8 cellular contexts compared by ENCODE assay signal in genomic region chr19:55642153-55643002, GRCh38. TPM values are rescaled to one million over a fixed set of nuclear protein-coding genes. Genes with fewer than 3 reads are reported as not detected.
DNase-seq lines count a peak whose midpoint lies in the region; ATAC-seq, FAIRE-seq and TF ChIP-seq lines count a peak whose summit lies in the region.

No MANE protein-coding gene starts in this region.

- intact Hi-C loops in thyroid gland (cut with DNase I), result no loop called here
- intact Hi-C loops in lower leg skin (cut with DNase I; ENCODE audit: low total_unique reads), result loop anchor here (5.0 kb wide), 1 partner anchor 235 kb away; the partner anchor contains the start of gene UBE2S

- FAIRE-seq in bronchial epithelial cell (lab: Jason Lieb, UNC), result no peak

- peaks cover 84% of the 10 kb centered on the region for H3K79me2 ChIP-seq in OCI-LY3 (ENCODE audit: low read length)

- H3K9ac ChIP-seq in OCI-LY3 (ENCODE audit: low read length), result peak overlapping the region; percentile 92

- peaks cover 28% of the 10 kb centered on the region for H3K4me1 ChIP-seq in OCI-LY3 (ENCODE audit: low read length)
- H3K4me1 ChIP-seq in thyroid gland, result peaks cover 32 to 49% of the 10 kb centered on the region in 2 donors

- peak overlapping the region; percentile 84 for H3K4me2 ChIP-seq in OCI-LY3 (ENCODE audit: low read length)

- no peaks in the 10 kb centered on the region for H3K9me3 ChIP-seq in OCI-LY3 (ENCODE audit: insufficient read depth, low read length)
- H3K9me3 ChIP-seq in thyroid gland, result no peaks in the 10 kb centered on the region

- no peak overlapping the region for H2AFZ ChIP-seq in OCI-LY3 (ENCODE audit: low read depth, low read length)

- H3K27ac ChIP-seq in OCI-LY3 (ENCODE audit: low read length) (peak overlapping the region; percentile 84), thyroid gland (peak overlapping the region; percentile 86 to 96 (median 91))

- peak overlapping the region; percentile 86 for H3K4me3 ChIP-seq in OCI-LY3 (ENCODE audit: low read length)
- H3K4me3 ChIP-seq in bronchial epithelial cell (ENCODE audit: low read depth, low read length), result peak overlapping the region; percentile 50
- peak overlapping the region in 1 of 3 donors; percentile 84 for H3K4me3 ChIP-seq in thyroid gland (replicated peaks in 1 of 3)
- H3K4me3 ChIP-seq in lower leg skin (ENCODE audit: low read depth, poor library complexity, severe bottlenecking), result no peak overlapping the region

- H3K36me3 ChIP-seq in OCI-LY3 (replicated peaks; ENCODE audit: low read depth, low read length), result peaks cover 13% of the 10 kb centered on the region
- peaks cover 3% of the 10 kb centered on the region for H3K36me3 ChIP-seq in bronchial epithelial cell (ENCODE audit: control insufficient read depth, insufficient read depth, low read length)
- peaks cover 0 to 5% of the 10 kb centered on the region in 2 donors for H3K36me3 ChIP-seq in thyroid gland

- H3K27me3 ChIP-seq in OCI-LY3 (ENCODE audit: low read depth, low read length), result no peaks in the 10 kb centered on the region
- no peaks in the 10 kb centered on the region for H3K27me3 ChIP-seq in bronchial epithelial cell (ENCODE audit: control insufficient read depth, insufficient read depth, low read length)
- no peaks in the 10 kb centered on the region for H3K27me3 ChIP-seq in thyroid gland

- no peaks in the 10 kb centered on the region for H4K20me1 ChIP-seq in OCI-LY3 (ENCODE audit: insufficient read depth, low read length)

- peak; percentile 5 to 9 for ATAC-seq in activated CD4-positive, CD25-positive, alpha-beta regulatory T cell treated with anti-CD3 and anti-CD28 coated beads, Interleukin-2, amount 50 U/mL, for 24 hours
- ATAC-seq in HG03342 (IDR thresholded peaks at IDR 0.05; ENCODE audit: unreplicated experiment), result no peak

- 1 to 2% methylated on average over 10 to 32 of the region's 65 CpGs for WGBS in thyroid gland, 2 donors
- 1 to 2% methylated on average over 35 to 43 of the region's 65 CpGs for WGBS in lower leg skin, 2 donors

- TF ChIP-seq POLR2A in thyroid gland (IDR thresholded peaks at IDR 0.05), result peak in 1 of 2 donors; percentile 5
- no peak for TF ChIP-seq POLR2A in lower leg skin (IDR thresholded peaks at IDR 0.05)

- DNase-seq in activated CD4-positive, CD25-positive, alpha-beta regulatory T cell (lab: John Stamatoyannopoulos, UW), result no peak
- no peak for DNase-seq in bronchial epithelial cell (ENCODE audit: low read depth)
- peak; percentile 19 for DNase-seq in medulla oblongata (ENCODE audit: extremely low spot score)
- DNase-seq in thyroid gland, result peak; percentile 36 to 54
- no peak for DNase-seq in lower leg skin (ENCODE audit: low spot score in 2 of 2)

- TF ChIP-seq CTCF in OCI-LY3 (IDR thresholded peaks at IDR 0.05; ENCODE audit: low read depth, low read length) (no peak), bronchial epithelial cell (IDR thresholded peaks at IDR 0.05; ENCODE audit: insufficient read depth, low read length, severe bottlenecking) (no peak), thyroid gland (IDR thresholded peaks at IDR 0.05) (no peak), lower leg skin (IDR thresholded peaks at IDR 0.05) (no peak)

RNA-seq across cellular contexts. Expression of gene ZNF581, which starts 1.1 kb away (rescaled TPM):
- 9.6 and 19.2 TPM in 2 replicates for total RNA-seq in bronchial epithelial cell
- total RNA-seq in thyroid gland, result 10 to 100 TPM; 11.1 to 23.9 (median 15.8) TPM
- total RNA-seq in lower leg skin, result 10 to 100 TPM; 20.1 to 27.3 (median 22.8) TPM

RNA-seq across cellular contexts. Expression of gene ZNF580, which starts 1.6 kb away (rescaled TPM):
- total RNA-seq in bronchial epithelial cell, result 2.4 and 2.7 TPM in 2 replicates
- total RNA-seq in thyroid gland, result 10 to 100 TPM; 29.9 to 61.1 (median 44.8) TPM
- 10 to 100 TPM; 14.1 to 38.0 (median 22.9) TPM for total RNA-seq in lower leg skin

RNA-seq across cellular contexts. Expression of gene CCDC106, which starts 5.6 kb away (rescaled TPM):
- total RNA-seq in bronchial epithelial cell (2.6 and 2.9 TPM in 2 replicates), thyroid gland (10 to 100 TPM; 11.2 to 23.2 (median 20.7) TPM), lower leg skin (10 to 100 TPM in 1 of 4 donors, 1 to 10 TPM in 3; 7.9 to 10.4 (median 8.5) TPM)

RNA-seq across cellular contexts. Expression of gene U2AF2, which starts 12.5 kb away (rescaled TPM):
- total RNA-seq in bronchial epithelial cell, result 121 and 140 TPM in 2 replicates
- 100 to 1,000 TPM in 1 of 4 donors, 10 to 100 TPM in 3; 68.4 to 115 (median 85.7) TPM for total RNA-seq in thyroid gland
- total RNA-seq in lower leg skin, result 100 to 1,000 TPM in 3 of 4 donors, 10 to 100 TPM in 1; 78.8 to 149 (median 106) TPM

RNA-seq across cellular contexts. Expression of gene ZNF784, which starts 18.0 kb away (rescaled TPM):
- total RNA-seq in bronchial epithelial cell, result 5.0 and 5.1 TPM in 2 replicates
- 10 to 100 TPM in 1 of 4 donors, 1 to 10 TPM in 3; 5.1 to 10.0 (median 8.7) TPM for total RNA-seq in thyroid gland
- total RNA-seq in lower leg skin, result 10 to 100 TPM in 2 of 4 donors, 1 to 10 TPM in 2; 5.7 to 10.3 (median 8.3) TPM

Comparison
In these comparisons a context has a peak if more than half of its experiments do, and no peak if none do; other contexts are left out.
1. DNase-seq: peak in medulla oblongata (single experiment) and thyroid gland (2 of 2); none in activated CD4-positive, CD25-positive, alpha-beta regulatory T cell (0 of 4), bronchial epithelial cell (single experiment) and lower leg skin (0 of 2).